Comparison of ENCODE assay signal across 8 cellular contexts in genomic region chr2:28567076-28567471, GRCh38.
DNase-seq lines count a peak whose midpoint lies in the region; TF ChIP-seq lines count a peak whose summit lies in the region.

No MANE protein-coding gene starts in this region.

- H2BK15ac ChIP-seq in mesenchymal stem cell (ENCODE audit: low read depth, poor library complexity, severe bottlenecking): peak overlapping the region; percentile 93

- no peak overlapping the region for H2AK5ac ChIP-seq in mesenchymal stem cell (ENCODE audit: low read length, severe bottlenecking)

- no peaks in the 10 kb centered on the region for H3K36me3 ChIP-seq in OCI-LY1 (ENCODE audit: insufficient read depth, low read length)
- H3K36me3 ChIP-seq in mesenchymal stem cell (ENCODE audit: control insufficient read depth in 1 of 2, insufficient read depth in 2 of 2, low read depth in 1 of 2, low read length in 2 of 2): no peaks in the 10 kb centered on the region
- no peaks in the 10 kb centered on the region for H3K36me3 ChIP-seq in thyroid gland

- no peaks in the 10 kb centered on the region for H3F3A ChIP-seq in OCI-LY1 (ENCODE audit: insufficient read depth, low read length)

- H3K27ac ChIP-seq in AG04450 (ENCODE audit: low read depth, low read length) (peak overlapping the region; percentile 31), OCI-LY1 (ENCODE audit: low read depth, low read length, poor library complexity, severe bottlenecking) (no peak overlapping the region), cingulate gyrus (ENCODE audit: low read depth, low read length) (peak overlapping the region; percentile 29), mesenchymal stem cell (ENCODE audit: low read length, poor library complexity, severe bottlenecking) (peak overlapping the region; percentile 67), thyroid gland (peak overlapping the region in 2 of 3 donors; percentile 14 to 45)

- no peaks in the 10 kb centered on the region for H3K9me2 ChIP-seq in OCI-LY1 (ENCODE audit: low read depth, low read length)

- H4K20me1 ChIP-seq in OCI-LY1 (ENCODE audit: insufficient read depth, low read length): no peaks in the 10 kb centered on the region

- H2BK5ac ChIP-seq in mesenchymal stem cell (ENCODE audit: low read depth, low read length, poor library complexity, severe bottlenecking): no peak overlapping the region

- no peaks in the 10 kb centered on the region for H3K27me3 ChIP-seq in AG04450 (ENCODE audit: control insufficient read depth, insufficient read depth, low read length)
- H3K27me3 ChIP-seq in OCI-LY1 (ENCODE audit: insufficient read depth, low read length): peaks cover 7% of the 10 kb centered on the region; the same call in 1 of the 2 replicates
- no peaks in the 10 kb centered on the region for H3K27me3 ChIP-seq in mesenchymal stem cell (ENCODE audit: control insufficient read depth in 1 of 2, insufficient read depth in 1 of 2, low read length in 2 of 2)
- H3K27me3 ChIP-seq in thyroid gland: no peaks in the 10 kb centered on the region

- H3K9ac ChIP-seq in OCI-LY1 (ENCODE audit: low read length) (peak overlapping the region; percentile 55; the same call in 1 of the 2 replicates), mesenchymal stem cell (ENCODE audit: low read length) (peak overlapping the region; percentile 86)

- H3K79me2 ChIP-seq in OCI-LY1 (ENCODE audit: insufficient read depth, low read length): no peaks in the 10 kb centered on the region

- POLR2A ChIA-PET in AG04450 (lab: Yijun Ruan, JAX): interaction anchor here (1.1 to 1.4 kb wide), 2 partner anchors 98 to 185 kb away, joined by 7 to 8 read pairs; partner anchors contain the start of gene PPP1CB

- H3K4me1 ChIP-seq in OCI-LY1 (ENCODE audit: insufficient read depth, low read length, severe bottlenecking) (peaks cover 10% of the 10 kb centered on the region), mesenchymal stem cell (ENCODE audit: control insufficient read depth, insufficient read depth, low read depth, low read length) (peaks cover 1% of the 10 kb centered on the region), thyroid gland (peaks cover 0 to 4% of the 10 kb centered on the region in 2 donors)

- H4K91ac ChIP-seq in mesenchymal stem cell (ENCODE audit: low read length): peak overlapping the region; percentile 76

- H3K4me3 ChIP-seq in AG04450 (ENCODE audit: low read depth, low read length): peak overlapping the region; percentile 65
- H3K4me3 ChIP-seq in OCI-LY1 (ENCODE audit: low read depth, low read length, poor library complexity, severe bottlenecking): peak overlapping the region; percentile 61
- H3K4me3 ChIP-seq in mesenchymal stem cell (ENCODE audit: insufficient read depth in 1 of 2, low read depth in 1 of 2, low read length in 2 of 2): peak overlapping the region; percentile 62 to 80
- peak overlapping the region in 2 of 3 donors; percentile 42 to 43 for H3K4me3 ChIP-seq in thyroid gland (replicated peaks in 1 of 3)

- peak overlapping the region in 1 of 2 experiments; percentile 98 for H3K4ac ChIP-seq in mesenchymal stem cell (ENCODE audit: low read depth in 1 of 2, low read length in 2 of 2)

- H3K23ac ChIP-seq in mesenchymal stem cell (ENCODE audit: low read length in 2 of 2): no peak overlapping the region

- TF ChIP-seq CTCF in AG04450 (IDR thresholded peaks at IDR 0.05; ENCODE audit: low read depth, low read length): no peak
- no peak for TF ChIP-seq CTCF in GM20000 (IDR thresholded peaks at IDR 0.05; ENCODE audit: extremely low read depth, missing control alignments)
- TF ChIP-seq CTCF in OCI-LY1 (IDR thresholded peaks at IDR 0.05; ENCODE audit: low read length): no peak
- peak in 1 of 6 experiments; percentile 25 for TF ChIP-seq CTCF in thyroid gland (IDR thresholded peaks at IDR 0.05)

- DNase-seq in AG04450 (ENCODE audit: low read depth, low spot score): no peak
- DNase-seq in GM20000 (ENCODE audit: low spot score): peak; percentile 34
- DNase-seq in mesenchymal stem cell: no peak
- DNase-seq in thyroid gland: peak; percentile 16 to 22
- no peak for DNase-seq in islet precursor cell
- no peak for DNase-seq in stimulated activated CD4-positive, alpha-beta T cell treated with anti-CD3 and anti-CD28 coated beads, Interleukin-2, amount 100 ng/mL, for 48 hours

- H3K79me1 ChIP-seq in mesenchymal stem cell (replicated peaks; ENCODE audit: low read length, poor library complexity, severe bottlenecking): no peaks in the 10 kb centered on the region

- H2BK12ac ChIP-seq in mesenchymal stem cell (ENCODE audit: low read length in 2 of 2): peak overlapping the region; percentile 74 to 86

- no peak overlapping the region for H3K14ac ChIP-seq in mesenchymal stem cell (ENCODE audit: low read length in 2 of 2)

- CTCF ChIA-PET in AG04450 (lab: Charles Lee): interaction anchor here (0.6 to 2.7 kb wide), 45 partner anchors 9 to 883 kb away, joined by 3 to 19 read pairs (median 4); partner anchors contain the start of gene PPP1CB

- H3K9me3 ChIP-seq in AG04450 (ENCODE audit: control insufficient read depth, insufficient read depth, low read length): no peaks in the 10 kb centered on the region
- no peaks in the 10 kb centered on the region; the same call in 1 of the 2 replicates for H3K9me3 ChIP-seq in OCI-LY1 (ENCODE audit: low read length)
- peaks cover 8% of the 10 kb centered on the region for H3K9me3 ChIP-seq in mesenchymal stem cell (ENCODE audit: control insufficient read depth, low read length)
- H3K9me3 ChIP-seq in thyroid gland: no peaks in the 10 kb centered on the region

- WGBS in mesenchymal stem cell: 16% methylated on average over 11 of the region's 13 CpGs
- 2 to 3% methylated on average over 13 of the region's 13 CpGs for WGBS in thyroid gland, 2 donors

- H2BK120ac ChIP-seq in mesenchymal stem cell (ENCODE audit: low read depth, low read length): peak overlapping the region; percentile 67

- intact Hi-C loops in thyroid gland (cut with DNase I): no loop called here

- H3K18ac ChIP-seq in mesenchymal stem cell (ENCODE audit: low read depth in 1 of 2, low read length in 2 of 2): peak overlapping the region; percentile 85 to 95

- H4K8ac ChIP-seq in mesenchymal stem cell (ENCODE audit: low read length): peak overlapping the region; percentile 95

- no peak for TF ChIP-seq POLR2A in thyroid gland (IDR thresholded peaks at IDR 0.05)

- peak overlapping the region; percentile 95 for H2AFZ ChIP-seq in OCI-LY1 (ENCODE audit: low read length)
- peak overlapping the region; percentile 97 for H2AFZ ChIP-seq in mesenchymal stem cell (ENCODE audit: low read depth, low read length)

- H3K4me2 ChIP-seq in OCI-LY1 (ENCODE audit: low read length) (peak overlapping the region; percentile 74), mesenchymal stem cell (ENCODE audit: low read length, poor library complexity, severe bottlenecking) (peak overlapping the region; percentile 91)

Comparison
In these comparisons a context has a peak if more than half of its experiments do, and no peak if none do; other contexts are left out.
1. DNase-seq: peak in GM20000 (single experiment) and thyroid gland (2 of 2); none in AG04450 (single experiment), mesenchymal stem cell (single experiment), islet precursor cell (single experiment) and stimulated activated CD4-positive, alpha-beta T cell treated with anti-CD3 and anti-CD28 coated beads, Interleukin-2, amount 100 ng/mL, for 48 hours (0 of 2).
2. Peak in every context shown above with its lines, with median percentiles within 50 percentile points of each other: H3K4me3 ChIP-seq.